ENCODE assay signal across 8 cellular contexts in the genomic region with DNA sequence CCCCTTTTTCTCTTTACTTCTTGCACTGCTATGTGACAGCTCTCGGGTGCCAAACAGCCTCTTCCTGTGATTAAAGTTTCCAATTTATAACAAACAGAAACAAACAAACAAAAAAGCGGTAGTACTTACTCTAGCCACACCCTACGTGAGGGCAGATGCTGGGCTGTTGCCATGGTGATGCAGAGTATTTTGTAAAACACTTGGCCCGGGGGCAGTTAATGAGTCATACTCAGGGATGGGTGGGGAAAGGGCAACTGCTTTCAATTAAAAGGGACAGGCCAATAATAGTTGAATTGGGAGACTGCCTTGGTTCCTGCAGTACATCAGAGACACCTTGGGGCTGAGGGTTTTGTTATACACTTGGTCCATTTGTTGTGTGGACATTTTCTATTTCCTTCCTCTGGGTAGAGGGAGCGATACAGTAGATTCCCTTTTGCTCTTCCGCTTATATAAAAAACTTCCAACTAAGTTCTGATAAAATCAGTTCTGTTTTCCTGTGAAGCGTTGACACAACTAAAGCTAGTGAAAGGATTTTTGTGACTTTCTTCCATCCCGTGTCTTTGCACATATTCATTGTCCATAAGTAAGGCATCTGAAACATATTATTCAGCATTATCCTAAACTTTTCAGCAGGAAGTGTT. TPM values are rescaled to one million over a fixed set of nuclear protein-coding genes. Genes with fewer than 3 reads are reported as not detected.
A peak's percentile ranks its signal among the peaks of the same experiment; 100 is the strongest.
DNase-seq lines count a peak whose midpoint lies in the region; ATAC-seq, FAIRE-seq and TF ChIP-seq lines count a peak whose summit lies in the region.

No MANE protein-coding gene starts in this region.

- H3K27me3 ChIP-seq in SU-DHL-6 (ENCODE audit: low read length) = no peaks in the 10 kb centered on the region
- H3K27me3 ChIP-seq in right cardiac atrium (ENCODE audit: control insufficient read depth, insufficient read depth) = no peaks in the 10 kb centered on the region
- H3K27me3 ChIP-seq in small intestine (ENCODE audit: control insufficient read depth in 2 of 2, insufficient read depth in 2 of 2, low read length in 2 of 2) = no peaks in the 10 kb centered on the region

- H3K27ac Mint-ChIP-seq in activated naive CD8-positive, alpha-beta T cell treated with anti-CD3 and anti-CD28 coated beads, Interleukin-2, amount 10 ng/mL, durations not matched to agents 7 days and 5 days = peak overlapping the region; percentile 42

- no peaks in the 10 kb centered on the region for H3F3A ChIP-seq in SU-DHL-6 (ENCODE audit: insufficient read depth)

- H3K9me3 ChIP-seq in SU-DHL-6 (ENCODE audit: insufficient read depth, low read length) = no peaks in the 10 kb centered on the region
- H3K9me3 ChIP-seq in right cardiac atrium (ENCODE audit: control insufficient read depth, low read length) = no peaks in the 10 kb centered on the region
- no peaks in the 10 kb centered on the region for H3K9me3 ChIP-seq in small intestine (ENCODE audit: control insufficient read depth, low read depth)

- H2AFZ ChIP-seq in SU-DHL-6 (ENCODE audit: low read depth, low read length, severe bottlenecking) = peak overlapping the region; percentile 13

- WGBS in right cardiac atrium = 15% methylated on average over 8 of the region's 8 CpGs
- 24 to 26% (median 25%) methylated on average over 8 of the region's 8 CpGs for WGBS in small intestine, 3 donors

- ATAC-seq in activated naive CD8-positive, alpha-beta T cell treated with anti-CD3 and anti-CD28 coated beads, Interleukin-2, amount 10 ng/mL, durations not matched to agents 7 days and 5 days (ENCODE audit: low read depth) = peak; percentile 59
- ATAC-seq in right cardiac atrium (peak; percentile 88 to 92), GM21515 (IDR thresholded peaks at IDR 0.05; ENCODE audit: unreplicated experiment) (no peak), GM18519 (IDR thresholded peaks at IDR 0.05; ENCODE audit: low FRiP score, unreplicated experiment) (no peak)

- H3K4me1 ChIP-seq in right cardiac atrium (ENCODE audit: control insufficient read depth, insufficient read depth, low read length) (peaks cover 3% of the 10 kb centered on the region), small intestine (ENCODE audit: control insufficient read depth in 2 of 2, insufficient read depth in 1 of 2, low read depth in 1 of 2, low read length in 1 of 2) (peaks cover 2 to 14% of the 10 kb centered on the region in 2 donors)

- no peak for FAIRE-seq in HTR-8/SVneo (lab: Jason Lieb, UNC)
- no peak for FAIRE-seq in small intestine (lab: Jason Lieb, UNC)

- H3K27ac ChIP-seq in SU-DHL-6 (ENCODE audit: low read depth, low read length) = peak overlapping the region; percentile 43
- H3K27ac ChIP-seq in right cardiac atrium (ENCODE audit: low read length) = peak overlapping the region; percentile 82
- H3K27ac ChIP-seq in small intestine (ENCODE audit: low read depth in 1 of 2, low read length in 1 of 2) = peak overlapping the region in 1 of 2 donors; percentile 82

- no peaks in the 10 kb centered on the region for H3K79me2 ChIP-seq in SU-DHL-6 (ENCODE audit: insufficient read depth, low read length)

- no peaks in the 10 kb centered on the region for H3K36me3 Mint-ChIP-seq in activated naive CD8-positive, alpha-beta T cell treated with anti-CD3 and anti-CD28 coated beads, Interleukin-2, amount 10 ng/mL, durations not matched to agents 7 days and 5 days

- no peaks in the 10 kb centered on the region for H3K9me2 ChIP-seq in SU-DHL-6 (replicated peaks; ENCODE audit: insufficient read depth, low read length)

- no peak overlapping the region for H3K4me3 ChIP-seq in SU-DHL-6 (ENCODE audit: insufficient read depth, low read length, poor library complexity, severe bottlenecking)
- no peak overlapping the region for H3K4me3 ChIP-seq in right cardiac atrium (ENCODE audit: low read length)
- no peak overlapping the region for H3K4me3 ChIP-seq in small intestine (ENCODE audit: low read depth in 1 of 2, low read length in 2 of 2)

- 0 out of 2 replicates have a peak overlapping the region, but pooled peaks have one; percentile 10 for H3K9ac ChIP-seq in SU-DHL-6 (ENCODE audit: low read length)

- H3K4me1 Mint-ChIP-seq in activated naive CD8-positive, alpha-beta T cell treated with anti-CD3 and anti-CD28 coated beads, Interleukin-2, amount 10 ng/mL, durations not matched to agents 7 days and 5 days = peaks cover 18% of the 10 kb centered on the region

- no peak for TF ChIP-seq CTCF in SU-DHL-6 (IDR thresholded peaks at IDR 0.05; ENCODE audit: insufficient read depth, low read length, poor library complexity, severe bottlenecking)

- peak overlapping the region; percentile 31 for H3K4me3 Mint-ChIP-seq in activated naive CD8-positive, alpha-beta T cell treated with anti-CD3 and anti-CD28 coated beads, Interleukin-2, amount 10 ng/mL, durations not matched to agents 7 days and 5 days

- peak; percentile 99 for DNase-seq in COLO829 (ENCODE audit: low spot score)
- peak; percentile 77 for DNase-seq in HTR-8/SVneo (ENCODE audit: insufficient read length, low spot score)
- DNase-seq in activated naive CD8-positive, alpha-beta T cell treated with anti-CD3 and anti-CD28 coated beads, Interleukin-2, amount 10 ng/mL, durations not matched to agents 7 days and 5 days = peak; percentile 41
- peak; percentile 91 to 93 (median 91) for DNase-seq in right cardiac atrium
- peak; percentile 87 for DNase-seq in small intestine

- H3K36me3 ChIP-seq in SU-DHL-6 (ENCODE audit: low read length) = no peaks in the 10 kb centered on the region
- H3K36me3 ChIP-seq in small intestine (ENCODE audit: control insufficient read depth in 2 of 2, insufficient read depth in 2 of 2, low read length in 2 of 2) = no peaks in the 10 kb centered on the region

- POLR2A ChIA-PET in activated naive CD8-positive, alpha-beta T cell treated with anti-CD3 and anti-CD28 coated beads, Interleukin-2, amount 10 ng/mL, durations not matched to agents 7 days and 5 days (lab: Charles Lee) = no interaction called here

- H3K27me3 Mint-ChIP-seq in activated naive CD8-positive, alpha-beta T cell treated with anti-CD3 and anti-CD28 coated beads, Interleukin-2, amount 10 ng/mL, durations not matched to agents 7 days and 5 days = no peaks in the 10 kb centered on the region

- no peaks in the 10 kb centered on the region for H3K9me3 Mint-ChIP-seq in activated naive CD8-positive, alpha-beta T cell treated with anti-CD3 and anti-CD28 coated beads, Interleukin-2, amount 10 ng/mL, durations not matched to agents 7 days and 5 days

- intact Hi-C loops in right cardiac atrium (cut with DNase I) = no loop called here

- peak overlapping the region; percentile 41 for H3K4me2 ChIP-seq in SU-DHL-6 (ENCODE audit: low read depth, low read length, poor library complexity, severe bottlenecking)

- no peaks in the 10 kb centered on the region for H4K20me1 ChIP-seq in SU-DHL-6 (ENCODE audit: low read depth, low read length)

RNA-seq across cellular contexts. Expression of gene THEM4, which starts 36.5 kb away (rescaled TPM):
- 10 to 100 TPM; 46.6 to 49.7 TPM for total RNA-seq in activated naive CD8-positive, alpha-beta T cell treated with anti-CD3 and anti-CD28 coated beads, Interleukin-2, amount 10 ng/mL, durations not matched to agents 7 days and 5 days
- total RNA-seq in right cardiac atrium = 10 to 100 TPM; 18.8 to 19.5 (median 19.0) TPM
- polyA plus RNA-seq in right cardiac atrium (27.2 TPM), small intestine (10 to 100 TPM in 1 of 3 donors, 1 to 10 TPM in 2; 5.7 to 10.4 (median 8.3) TPM)

RNA-seq across cellular contexts. Expression of gene S100A10, which starts 47.8 kb away (rescaled TPM):
- 100 to 1,000 TPM; 529 to 544 TPM for total RNA-seq in activated naive CD8-positive, alpha-beta T cell treated with anti-CD3 and anti-CD28 coated beads, Interleukin-2, amount 10 ng/mL, durations not matched to agents 7 days and 5 days
- 100 to 1,000 TPM; 108 to 245 (median 200) TPM for total RNA-seq in right cardiac atrium
- polyA plus RNA-seq in right cardiac atrium = 223 TPM
- 1,000 to 10,000 TPM in 2 of 3 donors, 100 to 1,000 TPM in 1; 547 to 1,355 (median 1,268) TPM for polyA plus RNA-seq in small intestine

Comparison
In these comparisons a context has a peak if more than half of its experiments do, and no peak if none do; other contexts are left out.
1. DNase-seq: peak in every context shown above with its lines; median percentile 99 in COLO829; 91 in right cardiac atrium; 87 in small intestine; 77 in HTR-8/SVneo; 41 in activated naive CD8-positive, alpha-beta T cell treated with anti-CD3 and anti-CD28 coated beads, Interleukin-2, amount 10 ng/mL, durations not matched to agents 7 days and 5 days.
2. ATAC-seq: peak in activated naive CD8-positive, alpha-beta T cell treated with anti-CD3 and anti-CD28 coated beads, Interleukin-2, amount 10 ng/mL, durations not matched to agents 7 days and 5 days (single experiment) and right cardiac atrium (2 of 2); none in GM21515 (single experiment) and GM18519 (single experiment).